15 cellular contexts compared by ENCODE assay signal in genomic region chr16:1335211-1335971, GRCh38. TPM values are rescaled to one million over a fixed set of nuclear protein-coding genes. Genes with fewer than 3 reads are reported as not detected.
DNase-seq lines count a peak whose midpoint lies in the region; ATAC-seq and TF ChIP-seq lines count a peak whose summit lies in the region.
"Had no signal": no experiment of that assay in that cellular context is flagged by ENCODE, and none has a peak within 500 bp of the region (broad histone marks: within the 10 kb centered on the region; RNA-seq: fewer than 3 reads in every experiment).

No MANE protein-coding gene starts in this region.

- CTCF ChIA-PET in SK-N-SH (lab: Yijun Ruan, JAX) = interaction anchor here (0.8 to 3.3 kb wide), 8 partner anchors 9 to 51 kb away, joined by 3 to 14 read pairs (median 4); no protein-coding TSS in a partner anchor

- TF ChIP-seq CTCF in SK-N-SH (IDR thresholded peaks at IDR 0.05) (no peak), Peyer's patch (IDR thresholded peaks at IDR 0.05) (no peak)

- no peaks in the 10 kb centered on the region for H3F3A ChIP-seq in SK-N-SH (replicated peaks; ENCODE audit: insufficient read depth)

- H3K36me3 ChIP-seq in SK-N-SH (replicated peaks in 1 of 2; ENCODE audit: control insufficient read depth in 1 of 2, insufficient read depth in 2 of 2, low read length in 1 of 2) = no peaks in the 10 kb centered on the region
- no peaks in the 10 kb centered on the region for H3K36me3 ChIP-seq in Peyer's patch
- H3K36me3 ChIP-seq: brain microvascular endothelial cell, esophagus squamous epithelium had no signal

- no peak for TF ChIP-seq RAD21 in SK-N-SH (IDR thresholded peaks at IDR 0.05; ENCODE audit: low read length)

- H3K4me3 ChIP-seq in SK-N-SH (ENCODE audit: low read depth in 2 of 2, low read length in 1 of 2) (no peak overlapping the region), Peyer's patch (no peak overlapping the region)

- H2AFZ ChIP-seq in SK-N-SH (ENCODE audit: low read depth) = no peak overlapping the region

- no peak overlapping the region for H3K4me2 ChIP-seq in SK-N-SH

- no peaks in the 10 kb centered on the region for H3K9me2 ChIP-seq in SK-N-SH

- H4K20me1 ChIP-seq in SK-N-SH (ENCODE audit: insufficient read depth) = 0 out of 2 replicates have a peak, but pooled peaks cover 7% of the 10 kb centered on the region

- H3K9me3 ChIP-seq in SK-N-SH = no peaks in the 10 kb centered on the region
- H3K9me3 ChIP-seq in Peyer's patch = peaks cover 0 to 4% (median 0%) of the 10 kb centered on the region in 4 donors

- TF ChIP-seq EP300 in SK-N-SH (IDR thresholded peaks at IDR 0.05; ENCODE audit: borderline replicate concordance in 1 of 2, low read depth in 1 of 2, low read length in 1 of 2) = no peak

- POLR2A ChIA-PET in SK-N-SH (lab: Yijun Ruan, JAX) = interaction anchor here (0.8 to 1.2 kb wide), 2 partner anchors 10 to 195 kb away, joined by 3 read pairs; no protein-coding TSS in a partner anchor

- peaks cover 0 to 26% of the 10 kb centered on the region in 2 experiments; a peak in 1 of 4 replicates for H3K4me1 ChIP-seq in SK-N-SH (ENCODE audit: control insufficient read depth in 1 of 2, insufficient read depth in 2 of 2, low read depth in 1 of 2, low read length in 1 of 2)
- peaks cover 0 to 62% (median 30%) of the 10 kb centered on the region in 4 donors for H3K4me1 ChIP-seq in Peyer's patch

- DNase-seq in SK-N-SH = no peak
- peak in 2 of 3 donors; percentile 67 to 68 for DNase-seq in Peyer's patch
- peak; percentile 6 to 33 for DNase-seq in hippocampal formation (lab: John Stamatoyannopoulos, UW)
- peak; percentile 18 for DNase-seq in superior temporal gyrus (ENCODE audit: extremely low spot score)
- no peak for DNase-seq in activated CD4-positive, CD25-positive, alpha-beta regulatory T cell treated with anti-CD3 and anti-CD28 coated beads, Interleukin-2, amount 50 U/mL, for 72 hours
- DNase-seq in NCI-H1694 (lab: John Stamatoyannopoulos, UW) = no peak
- no peak for DNase-seq in cerebellar nuclear complex (lab: John Stamatoyannopoulos, UW)
- DNase-seq: activated CD8-positive, alpha-beta T cell treated with anti-CD3 and anti-CD28 coated beads for 36 hours; activated T-cell treated with anti-CD3 and anti-CD28 coated beads, Interleukin-2, amount 50 U/mL, for 72 hours; brain microvascular endothelial cell; esophagus squamous epithelium; mammary epithelial cell; NCI-H2029 treated with DMSO at 0.1 percent for 48 hours had no signal

- no peak for TF ChIP-seq POLR2A in Peyer's patch (IDR thresholded peaks at IDR 0.05)

- no peaks in the 10 kb centered on the region for H3K79me2 ChIP-seq in SK-N-SH (ENCODE audit: insufficient read depth)

- H3K27me3 ChIP-seq in SK-N-SH (ENCODE audit: insufficient read depth) (peaks cover 57% of the 10 kb centered on the region), Peyer's patch (peaks cover 0 to 21% of the 10 kb centered on the region in 2 donors)

- no peak overlapping the region for H3K9ac ChIP-seq in SK-N-SH

- 14% methylated on average over 8 of the region's 16 CpGs for WGBS in SK-N-SH (ENCODE audit: low lambda C conversion rate)

- no peak overlapping the region for H3K27ac ChIP-seq in SK-N-SH (ENCODE audit: low read depth in 2 of 2, low read length in 1 of 2)
- peak overlapping the region in 1 of 4 donors; percentile 25 for H3K27ac ChIP-seq in Peyer's patch
- H3K27ac ChIP-seq: brain microvascular endothelial cell, esophagus squamous epithelium, VCaP had no signal

- peak; percentile 4; the same call in 1 of the 3 replicates for ATAC-seq in SK-N-SH treated with all-trans-retinoic acid at 6 μM for 48 hours
- ATAC-seq: activated CD8-positive, alpha-beta T cell treated with anti-CD3 and anti-CD28 coated beads for 36 hours; activated T-cell treated with anti-CD3 and anti-CD28 coated beads, Interleukin-2, amount 50 U/mL, for 72 hours had no signal

TF ChIP-seq in SK-N-SH treated with all-trans-retinoic acid at 6 μM for 48 hours, 23 proteins besides CTCF, POLR2A, EP300 and RAD21 (continues in another document):
- TF ChIP-seq TCF4 (CRISPR knock-in tag; IDR thresholded peaks at IDR 0.05; ENCODE audit: borderline replicate concordance) = no peak
- no peak for TF ChIP-seq ZFP30 (CRISPR knock-in tag; IDR thresholded peaks at IDR 0.05)
- no peak for TF ChIP-seq ISL1 (CRISPR knock-in tag; IDR thresholded peaks at IDR 0.05)
- TF ChIP-seq ZNF8 (CRISPR knock-in tag; IDR thresholded peaks at IDR 0.05) = no peak
- TF ChIP-seq PPARA (CRISPR knock-in tag; IDR thresholded peaks at IDR 0.05; ENCODE audit: borderline replicate concordance) = no peak
- TF ChIP-seq CSDC2 (CRISPR knock-in tag; IDR thresholded peaks at IDR 0.05) = no peak
- no peak for TF ChIP-seq BACH2 (CRISPR knock-in tag; IDR thresholded peaks at IDR 0.05; ENCODE audit: borderline replicate concordance)
- TF ChIP-seq ESRRG (CRISPR knock-in tag; IDR thresholded peaks at IDR 0.05) = no peak
- TF ChIP-seq CSRNP3 (CRISPR knock-in tag; IDR thresholded peaks at IDR 0.05) = no peak
- no peak for TF ChIP-seq ZFP3 (CRISPR knock-in tag; IDR thresholded peaks at IDR 0.05)

TF ChIP-seq in SK-N-SH, 30 proteins besides CTCF, POLR2A, EP300 and RAD21 (continues in another document):
- TF ChIP-seq SMC3 (IDR thresholded peaks at IDR 0.05; ENCODE audit: low read depth, low read length) (no peak), NFIC (IDR thresholded peaks at IDR 0.05; ENCODE audit: borderline replicate concordance) (no peak), GATA2 (CRISPR knock-in tag; IDR thresholded peaks at IDR 0.05) (no peak), FOSL2 (IDR thresholded peaks at IDR 0.05; ENCODE audit: borderline replicate concordance, low read depth) (no peak), USF2 (IDR thresholded peaks at IDR 0.05; ENCODE audit: borderline replicate concordance, low read depth, low read length) (no peak), FOXM1 (IDR thresholded peaks at IDR 0.05; ENCODE audit: low read depth) (no peak), MAX (IDR thresholded peaks at IDR 0.05; ENCODE audit: low read depth) (no peak), TEAD4 (IDR thresholded peaks at IDR 0.05; ENCODE audit: borderline replicate concordance, insufficient read depth) (no peak), REST (IDR thresholded peaks at IDR 0.05; ENCODE audit: low read depth, low read length) (no peak), USF1 (IDR thresholded peaks at IDR 0.05; ENCODE audit: borderline replicate concordance, low read depth) (no peak)

RNA-seq across cellular contexts. Expression of gene BAIAP3, which starts 1.9 kb away (rescaled TPM):
- polyA plus RNA-seq in SK-N-SH (2012; rRNA removed) = 1.1 and 2.0 TPM in 2 replicates
- polyA plus RNA-seq in SK-N-SH (2012; cell fraction: cytosol; rRNA removed) = 0.13 and 0.58 TPM in 2 replicates
- polyA plus RNA-seq in SK-N-SH (2012; cell fraction: nucleus; rRNA removed) = 8.2 and 12.4 TPM in 2 replicates
- 100 to 1,000 TPM in 1 of 4 donors, 10 to 100 TPM in 3; 17.9 to 160 (median 29.0) TPM for total RNA-seq in Peyer's patch

RNA-seq across cellular contexts. Expression of gene TSR3, which starts 16.3 kb away (rescaled TPM):
- polyA plus RNA-seq in SK-N-SH (2012; rRNA removed) = 67.6 and 87.3 TPM in 2 replicates
- polyA plus RNA-seq in SK-N-SH (2012; cell fraction: cytosol; rRNA removed) = 57.7 and 71.3 TPM in 2 replicates
- 44.6 and 53.0 TPM in 2 replicates for polyA plus RNA-seq in SK-N-SH (2012; cell fraction: nucleus; rRNA removed)
- total RNA-seq in Peyer's patch = 10 to 100 TPM; 48.2 to 62.3 (median 53.6) TPM

RNA-seq across cellular contexts. Expression of gene GNPTG, which starts 16.3 kb away (rescaled TPM):
- 113 and 114 TPM in 2 replicates for polyA plus RNA-seq in SK-N-SH (2012; rRNA removed)
- 53.9 and 77.4 TPM in 2 replicates for polyA plus RNA-seq in SK-N-SH (2012; cell fraction: cytosol; rRNA removed)
- polyA plus RNA-seq in SK-N-SH (2012; cell fraction: nucleus; rRNA removed) = 170 and 246 TPM in 2 replicates
- 10 to 100 TPM; 51.1 to 83.3 (median 65.0) TPM for total RNA-seq in Peyer's patch

RNA-seq across cellular contexts. Expression of gene UBE2I, which starts 26.0 kb away (rescaled TPM):
- polyA plus RNA-seq in SK-N-SH (2012; rRNA removed) = 107 and 113 TPM in 2 replicates
- 126 and 141 TPM in 2 replicates for polyA plus RNA-seq in SK-N-SH (2012; cell fraction: cytosol; rRNA removed)
- 116 and 131 TPM in 2 replicates for polyA plus RNA-seq in SK-N-SH (2012; cell fraction: nucleus; rRNA removed)
- 100 to 1,000 TPM in 3 of 4 donors, 10 to 100 TPM in 1; 54.1 to 119 (median 107) TPM for total RNA-seq in Peyer's patch

Comparison
In these comparisons a context has a peak if more than half of its experiments do, and no peak if none do; other contexts are left out.
1. DNase-seq: peak in Peyer's patch (2 of 3), hippocampal formation (2 of 2) and superior temporal gyrus (single experiment); none in SK-N-SH (single experiment), activated CD4-positive, CD25-positive, alpha-beta regulatory T cell treated with anti-CD3 and anti-CD28 coated beads, Interleukin-2, amount 50 U/mL, for 72 hours (single experiment), NCI-H1694 (single experiment) and cerebellar nuclear complex (0 of 2).